ENCODE assay signal across 23 cellular contexts in genomic region chr22:36830601-36831000, GRCh38. TPM values are rescaled to one million over a fixed set of nuclear protein-coding genes. Genes with fewer than 3 reads are reported as not detected.
"Had no signal": no experiment of that assay in that cellular context is flagged by ENCODE, and none has a peak within 500 bp of the region (broad histone marks: within the 10 kb centered on the region; RNA-seq: fewer than 3 reads in every experiment).

No MANE protein-coding gene starts in this region.

- H3K4me3 Mint-ChIP-seq: natural killer cell, neural crest cell had no signal

- H3K9me3 Mint-ChIP-seq: natural killer cell, neural crest cell had no signal

- H3K36me3 Mint-ChIP-seq: natural killer cell had no signal

- DNase-seq: cortex of kidney; dorsolateral prefrontal cortex; effector CD8-positive, alpha-beta T cell; heart right ventricle; hypothalamus; kidney glomerular epithelial cell; mesendoderm; natural killer cell; nucleus accumbens; ovary; sigmoid colon; stomach; substantia nigra; transverse colon had no signal

- H3K4me3 ChIP-seq: dorsolateral prefrontal cortex, heart right ventricle, ovary, right atrium auricular region, sigmoid colon, skin epidermis, stomach, thoracic aorta, transverse colon had no signal

- ATAC-seq: esophagus mucosa, heart right ventricle, natural killer cell had no signal

- H3K27ac Mint-ChIP-seq: natural killer cell had no signal

- H3K4me1 Mint-ChIP-seq: natural killer cell had no signal

RNA-seq across cellular contexts. Expression of gene PVALB, which starts 13.8 kb away (rescaled TPM):
- total RNA-seq: esophagus mucosa, fibroblast of lung, frontal cortex, heart right ventricle, lung microvascular endothelial cell, posterior vena cava, right atrium auricular region, sigmoid colon, stomach, thoracic aorta had no signal
- polyA plus RNA-seq: fibroblast of lung, heart right ventricle, sigmoid colon had no signal

RNA-seq across cellular contexts. Expression of gene NCF4, which starts 30.2 kb away (rescaled TPM):
- total RNA-seq: fibroblast of lung, lung microvascular endothelial cell, neural crest cell had no signal
- polyA plus RNA-seq: fibroblast of lung had no signal
